Comparison of ENCODE assay signal across 17 cellular contexts in the genomic region with DNA sequence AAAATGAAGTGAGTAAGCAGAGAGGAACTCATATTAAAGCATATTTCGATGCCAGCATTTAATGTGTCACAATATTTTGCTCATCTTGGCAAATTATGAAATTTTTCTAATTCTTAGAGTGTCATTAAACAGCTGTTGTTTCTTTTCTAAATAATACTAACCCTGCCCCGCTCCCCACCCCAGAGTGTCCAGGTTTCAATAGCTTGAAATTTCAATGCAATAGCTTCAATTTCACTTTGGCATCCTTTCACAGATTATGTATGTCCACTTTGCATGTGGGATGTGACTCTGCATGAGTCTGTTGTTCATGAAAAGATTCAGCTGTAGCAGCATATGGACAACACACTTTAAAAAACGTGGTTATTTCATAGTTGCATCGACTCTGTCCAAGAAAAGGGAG.
A peak's percentile ranks its signal among the peaks of the same experiment; 100 is the strongest.
DNase-seq lines count a peak whose midpoint lies in the region; ATAC-seq and TF ChIP-seq lines count a peak whose summit lies in the region.
"Had no signal": no experiment of that assay in that cellular context is flagged by ENCODE, and none has a peak within 500 bp of the region (broad histone marks: within the 10 kb centered on the region; RNA-seq: fewer than 3 reads in every experiment).

No MANE protein-coding gene starts in this region.

- POLR2A ChIA-PET in AG04449 (lab: Yijun Ruan, JAX): interaction anchor here (1.2 to 1.9 kb wide), 2 partner anchors 11 to 31 kb away, joined by 4 to 10 read pairs; no protein-coding TSS in a partner anchor

- H2AFZ ChIP-seq in GM23338 (peak overlapping the region; percentile 88; the same call in 1 of the 2 replicates), mesenchymal stem cell (ENCODE audit: low read depth, low read length) (no peak overlapping the region)

- H3K27ac Mint-ChIP-seq in GM23338 (no peak overlapping the region), chondrocyte (ENCODE audit: unreplicated experiment) (peak overlapping the region; percentile 71)
- H3K27ac Mint-ChIP-seq in activated T-helper 1 cell treated with anti-CD3 and anti-CD28 coated beads, Interleukin-12 subunit alpha, Interleukin-12 subunit beta, Interleukin-2, Interleukin-4 antibody, amounts not matched to agents 30 ng/mL and 10 ng/mL and 1 ng/mL, durations not matched to agents 14 hours and 24 hours and 36 hours: no peak overlapping the region
- H3K27ac Mint-ChIP-seq: activated naive CD8-positive, alpha-beta T cell treated with anti-CD3 and anti-CD28 coated beads, Interleukin-2, amount 50 U/mL, for 24 hours had no signal

- no peak overlapping the region for H2BK120ac ChIP-seq in mesenchymal stem cell (ENCODE audit: low read depth, low read length)

- TF ChIP-seq CTCF in AG04449 (IDR thresholded peaks at IDR 0.05; ENCODE audit: insufficient read depth, low read length, missing control alignments) (no peak), GM23338 (conservative IDR thresholded peaks at IDR 0.05; ENCODE audit: low read depth in 2 of 2) (no peak), chondrocyte (IDR thresholded peaks at IDR 0.05) (no peak)

- H3K4me1 Mint-ChIP-seq in GM23338: no peaks in the 10 kb centered on the region
- peaks cover 30% of the 10 kb centered on the region for H3K4me1 Mint-ChIP-seq in chondrocyte (ENCODE audit: low read depth)
- H3K4me1 Mint-ChIP-seq in activated T-helper 1 cell treated with anti-CD3 and anti-CD28 coated beads, Interleukin-12 subunit alpha, Interleukin-12 subunit beta, Interleukin-2, Interleukin-4 antibody, amounts not matched to agents 30 ng/mL and 10 ng/mL and 1 ng/mL, durations not matched to agents 14 hours and 24 hours and 36 hours (ENCODE audit: low read depth): no peaks in the 10 kb centered on the region
- H3K4me1 Mint-ChIP-seq: activated naive CD8-positive, alpha-beta T cell treated with anti-CD3 and anti-CD28 coated beads, Interleukin-2, amount 50 U/mL, for 24 hours had no signal

- H3K4me1 ChIP-seq in GM23338 (ENCODE audit: insufficient read depth) (no peaks in the 10 kb centered on the region), mesenchymal stem cell (ENCODE audit: control insufficient read depth, insufficient read depth, low read depth, low read length) (no peaks in the 10 kb centered on the region)
- H3K4me1 ChIP-seq: BE2C had no signal

- H3K27me3 ChIP-seq in GM23338 (ENCODE audit: insufficient read depth): no peaks in the 10 kb centered on the region
- H3K27me3 ChIP-seq in mesenchymal stem cell (ENCODE audit: control insufficient read depth in 1 of 2, insufficient read depth in 1 of 2, low read length in 2 of 2): no peaks in the 10 kb centered on the region
- H3K27me3 ChIP-seq: BE2C had no signal

- H3K9me3 Mint-ChIP-seq in GM23338 (no peaks in the 10 kb centered on the region; the same call in 2 of the 3 replicates), chondrocyte (ENCODE audit: low read depth) (peaks cover 13% of the 10 kb centered on the region)
- no peaks in the 10 kb centered on the region for H3K9me3 Mint-ChIP-seq in activated T-helper 1 cell treated with anti-CD3 and anti-CD28 coated beads, Interleukin-12 subunit alpha, Interleukin-12 subunit beta, Interleukin-2, Interleukin-4 antibody, amounts not matched to agents 30 ng/mL and 10 ng/mL and 1 ng/mL, durations not matched to agents 14 hours and 24 hours and 36 hours
- H3K9me3 Mint-ChIP-seq: activated naive CD8-positive, alpha-beta T cell treated with anti-CD3 and anti-CD28 coated beads, Interleukin-2, amount 50 U/mL, for 24 hours had no signal

- H3K27ac ChIP-seq in GM23338 (ENCODE audit: low read depth): no peak overlapping the region
- H3K27ac ChIP-seq in mesenchymal stem cell (ENCODE audit: low read length, poor library complexity, severe bottlenecking): no peak overlapping the region

- peaks cover 2% of the 10 kb centered on the region for H3K27me3 Mint-ChIP-seq in GM23338 (ENCODE audit: insufficient read depth, low read depth, poor library complexity)
- H3K27me3 Mint-ChIP-seq in chondrocyte (ENCODE audit: low read depth): no peaks in the 10 kb centered on the region
- H3K27me3 Mint-ChIP-seq in activated T-helper 1 cell treated with anti-CD3 and anti-CD28 coated beads, Interleukin-12 subunit alpha, Interleukin-12 subunit beta, Interleukin-2, Interleukin-4 antibody, amounts not matched to agents 30 ng/mL and 10 ng/mL and 1 ng/mL, durations not matched to agents 14 hours and 24 hours and 36 hours (ENCODE audit: insufficient read depth): peaks cover 5% of the 10 kb centered on the region

- no peak overlapping the region for H2BK12ac ChIP-seq in mesenchymal stem cell (ENCODE audit: low read length in 2 of 2)

- H3K36me3 Mint-ChIP-seq in GM23338 (ENCODE audit: low read depth) (no peaks in the 10 kb centered on the region), chondrocyte (ENCODE audit: low read depth) (no peaks in the 10 kb centered on the region)
- H3K36me3 Mint-ChIP-seq in activated T-helper 1 cell treated with anti-CD3 and anti-CD28 coated beads, Interleukin-12 subunit alpha, Interleukin-12 subunit beta, Interleukin-2, Interleukin-4 antibody, amounts not matched to agents 30 ng/mL and 10 ng/mL and 1 ng/mL, durations not matched to agents 14 hours and 24 hours and 36 hours (ENCODE audit: low read depth): no peaks in the 10 kb centered on the region

- H3K79me1 ChIP-seq in mesenchymal stem cell (replicated peaks; ENCODE audit: low read length, poor library complexity, severe bottlenecking): no peaks in the 10 kb centered on the region

- CTCF ChIA-PET in AG04449 (lab: Yijun Ruan, JAX): interaction anchor here (0.9 to 1.9 kb wide), 5 partner anchors 14 to 48 kb away, joined by 3 to 9 read pairs (median 4); no protein-coding TSS in a partner anchor

- H3K9me3 ChIP-seq in mesenchymal stem cell (ENCODE audit: control insufficient read depth, low read length): no peaks in the 10 kb centered on the region
- H3K9me3 ChIP-seq: BE2C had no signal

- no peak overlapping the region for H3K4ac ChIP-seq in mesenchymal stem cell (ENCODE audit: low read depth in 1 of 2, low read length in 2 of 2)

- intact Hi-C loops in activated T-helper 1 cell treated with anti-CD3 and anti-CD28 coated beads, Interleukin-12 subunit alpha, Interleukin-12 subunit beta, Interleukin-2, Interleukin-4 antibody, amounts not matched to agents 30 ng/mL and 10 ng/mL and 1 ng/mL, durations not matched to agents 14 hours and 24 hours and 36 hours (cut with micrococcal nuclease): no loop called here

- no peaks in the 10 kb centered on the region; the same call in 1 of the 2 replicates for H3K9me2 ChIP-seq in GM23338 (ENCODE audit: insufficient read depth)

- no peak overlapping the region for H3K23ac ChIP-seq in mesenchymal stem cell (ENCODE audit: low read length in 2 of 2)

- H3K4me3 ChIP-seq in AG04449 (ENCODE audit: low read depth, low read length) (no peak overlapping the region), GM23338 (no peak overlapping the region), mesenchymal stem cell (ENCODE audit: insufficient read depth in 1 of 2, low read depth in 1 of 2, low read length in 2 of 2) (peak overlapping the region in 1 of 2 experiments; percentile 51)

- H3F3A ChIP-seq in GM23338 (replicated peaks; ENCODE audit: low read depth): no peaks in the 10 kb centered on the region

- H3K79me2 ChIP-seq in GM23338 (replicated peaks; ENCODE audit: insufficient read depth): no peaks in the 10 kb centered on the region

- H3K18ac ChIP-seq in mesenchymal stem cell (ENCODE audit: low read depth in 1 of 2, low read length in 2 of 2): no peak overlapping the region

- no peak overlapping the region for H4K8ac ChIP-seq in mesenchymal stem cell (ENCODE audit: low read length)

- peak overlapping the region; percentile 77 for H3K9ac ChIP-seq in mesenchymal stem cell (ENCODE audit: low read length)

- no peaks in the 10 kb centered on the region for H4K20me1 ChIP-seq in GM23338 (replicated peaks; ENCODE audit: insufficient read depth)

- no peak overlapping the region for H4K91ac ChIP-seq in mesenchymal stem cell (ENCODE audit: low read length)

- H3K36me3 ChIP-seq in GM23338 (ENCODE audit: insufficient read depth) (no peaks in the 10 kb centered on the region), mesenchymal stem cell (ENCODE audit: control insufficient read depth in 1 of 2, insufficient read depth in 2 of 2, low read depth in 1 of 2, low read length in 2 of 2) (no peaks in the 10 kb centered on the region)
- H3K36me3 ChIP-seq: BE2C had no signal

- no peak overlapping the region for H2AK5ac ChIP-seq in mesenchymal stem cell (ENCODE audit: low read length, severe bottlenecking)

- peak; percentile 46 for DNase-seq in AG04449 (ENCODE audit: low read depth, low spot score)
- DNase-seq in GM23338 (ENCODE audit: low spot score): no peak
- no peak for DNase-seq in chondrocyte (ENCODE audit: low spot score)
- no peak for DNase-seq in mesenchymal stem cell
- DNase-seq in activated T-helper 1 cell treated with anti-CD3 and anti-CD28 coated beads, Interleukin-12 subunit alpha, Interleukin-12 subunit beta, Interleukin-2, Interleukin-4 antibody, amounts not matched to agents 30 ng/mL and 10 ng/mL and 1 ng/mL, durations not matched to agents 14 hours and 24 hours and 36 hours (ENCODE audit: low spot score): no peak
- DNase-seq in NCI-H1105 (lab: John Stamatoyannopoulos, UW): no peak
- DNase-seq in activated CD4-positive, alpha-beta T cell treated with anti-CD3 and anti-CD28 coated beads for 1 hour: no peak
- DNase-seq in AG08396 (ENCODE audit: low spot score): no peak
- DNase-seq: activated CD4-positive, alpha-beta T cell treated with anti-CD3 and anti-CD28 coated beads, Interleukin-2, amount 50 U/mL, for 1 hour; activated naive CD8-positive, alpha-beta T cell treated with anti-CD3 and anti-CD28 coated beads, Interleukin-2, amount 50 U/mL, for 24 hours; activated T-cell treated with anti-CD3 and anti-CD28 coated beads, Interleukin-2, amount 50 U/mL, for 1 hour; BE2C; DMS53; kidney glomerular epithelial cell; MM.1S; NCI-H1930; NCI-H510A had no signal

- no peak for ATAC-seq in GM23338
- ATAC-seq: activated naive CD8-positive, alpha-beta T cell treated with anti-CD3 and anti-CD28 coated beads, Interleukin-2, amount 50 U/mL, for 24 hours had no signal

- WGBS in mesenchymal stem cell: no CpG with 5 or more reads among the region's 4 CpGs

- H3K14ac ChIP-seq in mesenchymal stem cell (ENCODE audit: low read length in 2 of 2): no peak overlapping the region

- no peak overlapping the region for H2BK15ac ChIP-seq in mesenchymal stem cell (ENCODE audit: low read depth, poor library complexity, severe bottlenecking)

- H3K4me2 ChIP-seq in GM23338: no peak overlapping the region
- H3K4me2 ChIP-seq in mesenchymal stem cell (ENCODE audit: low read length, poor library complexity, severe bottlenecking): no peak overlapping the region

- no peak overlapping the region for H2BK5ac ChIP-seq in mesenchymal stem cell (ENCODE audit: low read depth, low read length, poor library complexity, severe bottlenecking)

- no peak overlapping the region for H3K4me3 Mint-ChIP-seq in GM23338
- H3K4me3 Mint-ChIP-seq in chondrocyte (ENCODE audit: unreplicated experiment): no peak overlapping the region
- no peak overlapping the region for H3K4me3 Mint-ChIP-seq in activated T-helper 1 cell treated with anti-CD3 and anti-CD28 coated beads, Interleukin-12 subunit alpha, Interleukin-12 subunit beta, Interleukin-2, Interleukin-4 antibody, amounts not matched to agents 30 ng/mL and 10 ng/mL and 1 ng/mL, durations not matched to agents 14 hours and 24 hours and 36 hours
- H3K4me3 Mint-ChIP-seq: activated naive CD8-positive, alpha-beta T cell treated with anti-CD3 and anti-CD28 coated beads, Interleukin-2, amount 50 U/mL, for 24 hours had no signal
